Comparison of ENCODE assay signal across 1 cellular context in the genomic region with DNA sequence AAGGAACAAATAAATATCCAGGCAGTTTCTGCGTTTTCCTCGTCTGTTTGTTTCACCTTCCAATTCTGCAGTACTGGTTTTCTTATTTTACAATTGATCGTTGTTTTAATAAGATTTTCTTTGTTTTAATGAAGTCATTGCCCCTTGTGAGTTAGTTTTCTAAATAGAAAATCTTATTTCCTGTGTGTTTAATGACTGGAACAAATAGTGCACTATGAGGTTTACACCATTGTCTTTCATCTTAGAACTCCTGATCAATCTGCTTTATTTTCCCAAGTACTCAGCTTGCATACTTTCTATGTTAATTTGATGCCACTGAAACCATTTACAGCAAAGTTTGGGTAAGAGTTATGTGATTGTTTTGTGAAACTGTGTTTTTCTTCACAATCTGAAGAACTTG.
TF ChIP-seq lines count a peak whose summit lies in the region.

No MANE protein-coding gene starts in this region.

TF ChIP-seq in SK-N-SH, 30 proteins besides CTCF, POLR2A, EP300 and RAD21 (continued from another document):
- TF ChIP-seq, protein P1, sequence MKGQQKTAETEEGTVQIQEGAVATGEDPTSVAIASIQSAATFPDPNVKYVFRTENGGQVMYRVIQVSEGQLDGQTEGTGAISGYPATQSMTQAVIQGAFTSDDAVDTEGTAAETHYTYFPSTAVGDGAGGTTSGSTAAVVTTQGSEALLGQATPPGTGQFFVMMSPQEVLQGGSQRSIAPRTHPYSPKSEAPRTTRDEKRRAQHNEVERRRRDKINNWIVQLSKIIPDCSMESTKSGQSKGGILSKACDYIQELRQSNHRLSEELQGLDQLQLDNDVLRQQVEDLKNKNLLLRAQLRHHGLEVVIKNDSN (IDR thresholded peaks at IDR 0.05; ENCODE audit: borderline replicate concordance, low read depth): no peak
- no peak for TF ChIP-seq TEAD4 (IDR thresholded peaks at IDR 0.05; ENCODE audit: borderline replicate concordance, insufficient read depth)
- TF ChIP-seq MEF2A (IDR thresholded peaks at IDR 0.05; ENCODE audit: borderline replicate concordance, low read depth): no peak
- TF ChIP-seq, protein P2, sequence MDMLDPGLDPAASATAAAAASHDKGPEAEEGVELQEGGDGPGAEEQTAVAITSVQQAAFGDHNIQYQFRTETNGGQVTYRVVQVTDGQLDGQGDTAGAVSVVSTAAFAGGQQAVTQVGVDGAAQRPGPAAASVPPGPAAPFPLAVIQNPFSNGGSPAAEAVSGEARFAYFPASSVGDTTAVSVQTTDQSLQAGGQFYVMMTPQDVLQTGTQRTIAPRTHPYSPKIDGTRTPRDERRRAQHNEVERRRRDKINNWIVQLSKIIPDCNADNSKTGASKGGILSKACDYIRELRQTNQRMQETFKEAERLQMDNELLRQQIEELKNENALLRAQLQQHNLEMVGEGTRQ (IDR thresholded peaks at IDR 0.05; ENCODE audit: borderline replicate concordance, low read depth, low read length): no peak
- TF ChIP-seq FOXJ3 (CRISPR knock-in tag; IDR thresholded peaks at IDR 0.05): no peak
- TF ChIP-seq YY1 (IDR thresholded peaks at IDR 0.05; ENCODE audit: low read depth): no peak
- no peak for TF ChIP-seq MXI1 (IDR thresholded peaks at IDR 0.05; ENCODE audit: low read depth, low read length)
- no peak for TF ChIP-seq NFIC (IDR thresholded peaks at IDR 0.05; ENCODE audit: borderline replicate concordance)
